ENCODE assay signal across 14 cellular contexts in genomic region chr11:119904636-119905035, GRCh38.
DNase-seq lines count a peak whose midpoint lies in the region; ATAC-seq and TF ChIP-seq lines count a peak whose summit lies in the region.
"Had no signal": no experiment of that assay in that cellular context is flagged by ENCODE, and none has a peak within 500 bp of the region (broad histone marks: within the 10 kb centered on the region; RNA-seq: fewer than 3 reads in every experiment).

No MANE protein-coding gene starts in this region.

- DNase-seq in Peyer's patch (peak in 1 of 3 donors; percentile 72), left colon (peak in 1 of 2 donors; percentile 60), neural progenitor cell (ENCODE audit: low spot score) (no peak), type B pancreatic cell (ENCODE audit: extremely low spot score, unreplicated experiment) (no peak), SHP77 treated with DMSO at 0.1 percent for 48 hours (lab: John Stamatoyannopoulos, UW) (no peak)
- DNase-seq in activated CD4-positive, alpha-beta T cell treated with anti-CD3 and anti-CD28 coated beads, Interleukin-2, amount 50 U/mL, for 48 hours, result no peak
- DNase-seq in activated naive CD4-positive, alpha-beta T cell treated with Interleukin-2 at 50 U/mL for 16 hours, result no peak
- DNase-seq: 8988T, AML-193, EL, HCEC 1CT, HFFc6 had no signal

- TF ChIP-seq POLR2A in Peyer's patch (IDR thresholded peaks at IDR 0.05), result no peak

- H3F3A ChIP-seq in neural progenitor cell (ENCODE audit: low read depth), result no peaks in the 10 kb centered on the region

- no peaks in the 10 kb centered on the region for H3K36me3 Mint-ChIP-seq in neural progenitor cell
- H3K36me3 Mint-ChIP-seq in type B pancreatic cell, result no peaks in the 10 kb centered on the region

- H3K36me3 ChIP-seq in Peyer's patch (no peaks in the 10 kb centered on the region), neural progenitor cell (no peaks in the 10 kb centered on the region)
- H3K36me3 ChIP-seq: BLaER1 had no signal

- no peaks in the 10 kb centered on the region for H3K79me2 ChIP-seq in neural progenitor cell (ENCODE audit: low read depth)

- H3K4me2 ChIP-seq in neural progenitor cell, result no peak overlapping the region
- H3K4me2 ChIP-seq: BLaER1 had no signal

- H3K4me3 Mint-ChIP-seq in neural progenitor cell (no peak overlapping the region), type B pancreatic cell (peak overlapping the region; percentile 11)
- H3K4me3 Mint-ChIP-seq: HFFc6 had no signal

- peaks cover 41% of the 10 kb centered on the region for H3K4me1 Mint-ChIP-seq in neural progenitor cell
- H3K4me1 Mint-ChIP-seq in type B pancreatic cell (ENCODE audit: unreplicated experiment), result peaks cover 28% of the 10 kb centered on the region

- intact Hi-C loops in left colon (cut with DNase I, micrococcal nuclease), result no loop called here

- H3K9ac ChIP-seq in neural progenitor cell, result no peak overlapping the region
- H3K9ac ChIP-seq: BLaER1 had no signal

- peaks cover 3% of the 10 kb centered on the region for H3K27me3 Mint-ChIP-seq in neural progenitor cell (ENCODE audit: insufficient read depth, low read depth)
- peaks cover 9% of the 10 kb centered on the region for H3K27me3 Mint-ChIP-seq in type B pancreatic cell

- H3K27ac ChIP-seq in Peyer's patch, result peak overlapping the region in 3 of 4 donors; percentile 43 to 78 (median 44)
- H3K27ac ChIP-seq in neural progenitor cell, result no peak overlapping the region
- H3K27ac ChIP-seq: BLaER1 had no signal

- no peaks in the 10 kb centered on the region for H4K20me1 ChIP-seq in neural progenitor cell (ENCODE audit: low read depth)
- H4K20me1 ChIP-seq: BLaER1 had no signal

- peak overlapping the region; percentile 43 for H3K27ac Mint-ChIP-seq in neural progenitor cell
- peak overlapping the region; percentile 6 for H3K27ac Mint-ChIP-seq in type B pancreatic cell
- H3K27ac Mint-ChIP-seq: HFFc6 had no signal

- peak; percentile 39 for ATAC-seq in left colon
- ATAC-seq: HepG2 had no signal

- peaks cover 0 to 29% (median 5%) of the 10 kb centered on the region in 4 donors for H3K4me1 ChIP-seq in Peyer's patch
- peaks cover 17% of the 10 kb centered on the region for H3K4me1 ChIP-seq in neural progenitor cell

- H2AFZ ChIP-seq in neural progenitor cell (replicated peaks), result no peak overlapping the region

- H3K9me3 Mint-ChIP-seq in neural progenitor cell (no peaks in the 10 kb centered on the region), type B pancreatic cell (no peaks in the 10 kb centered on the region)
- H3K9me3 Mint-ChIP-seq: HFFc6 had no signal

- H3K4me3 ChIP-seq in Peyer's patch, result no peak overlapping the region
- no peak overlapping the region for H3K4me3 ChIP-seq in neural progenitor cell
- H3K4me3 ChIP-seq: BLaER1 had no signal

- TF ChIP-seq CTCF in Peyer's patch (IDR thresholded peaks at IDR 0.05) (no peak), neural progenitor cell (IDR thresholded peaks at IDR 0.05) (no peak), type B pancreatic cell (conservative IDR thresholded peaks at IDR 0.05) (no peak)

- H3K9me3 ChIP-seq in Peyer's patch (no peaks in the 10 kb centered on the region), neural progenitor cell (ENCODE audit: low read depth) (no peaks in the 10 kb centered on the region)
- H3K9me3 ChIP-seq: BLaER1 had no signal

- H3K27me3 ChIP-seq in Peyer's patch (no peaks in the 10 kb centered on the region), neural progenitor cell (no peaks in the 10 kb centered on the region)
- H3K27me3 ChIP-seq: BLaER1 had no signal
